9 cellular contexts compared by ENCODE assay signal in the genomic region with DNA sequence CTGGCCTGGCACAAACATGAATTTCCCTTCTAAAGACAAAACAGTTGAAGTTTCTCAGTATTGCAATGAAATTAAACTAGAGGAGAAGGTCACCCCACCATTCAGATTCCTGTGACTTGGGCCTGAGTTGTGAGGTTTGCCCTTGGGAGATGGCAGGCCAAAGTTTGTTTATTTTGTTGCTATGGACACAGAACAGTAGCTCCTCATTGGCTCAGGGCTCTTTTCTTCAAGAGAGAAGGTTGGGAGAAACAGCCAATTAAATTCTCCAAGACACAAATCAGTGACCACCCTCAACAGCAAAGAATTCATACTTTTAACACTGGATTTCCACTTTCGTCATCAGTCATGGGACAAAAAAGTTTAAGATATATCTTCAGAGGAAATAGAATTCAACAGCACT. TPM values are rescaled to one million over a fixed set of nuclear protein-coding genes. Genes with fewer than 3 reads are reported as not detected.
A peak's percentile ranks its signal among the peaks of the same experiment; 100 is the strongest.
DNase-seq lines count a peak whose midpoint lies in the region; ATAC-seq and TF ChIP-seq lines count a peak whose summit lies in the region.
"Had no signal": no experiment of that assay in that cellular context is flagged by ENCODE, and none has a peak within 500 bp of the region (broad histone marks: within the 10 kb centered on the region; RNA-seq: fewer than 3 reads in every experiment).

A gene with protein sequence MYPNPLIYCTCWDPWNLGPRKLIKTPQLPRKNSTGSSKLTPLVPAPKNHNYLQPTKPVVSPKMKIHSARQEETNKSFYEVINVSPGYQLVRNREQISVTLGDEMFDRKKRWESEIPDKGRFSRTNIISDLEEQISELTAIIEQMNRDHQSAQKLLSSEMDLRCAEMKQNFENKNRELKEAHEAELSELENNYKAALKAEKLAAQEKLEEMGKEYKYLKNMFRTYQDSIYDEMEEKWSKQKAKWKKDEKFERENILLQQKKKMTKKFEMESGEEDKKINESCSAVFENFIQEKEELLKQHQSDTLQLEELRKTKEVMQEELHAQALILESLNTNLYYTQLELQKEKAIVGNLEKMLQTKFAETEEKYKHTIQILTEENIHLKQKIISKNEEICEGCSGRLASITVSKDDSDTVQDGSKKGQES (minus strand): TSS at position 130 of the 400 bp plus-strand sequence. CDS start 5,941 bp downstream, outside the sequence.

- peak; percentile 75 to 87 for ATAC-seq in upper lobe of left lung (ENCODE audit: low FRiP score in 2 of 2)
- no peak for ATAC-seq in esophagus mucosa

- TF ChIP-seq POLR2A in upper lobe of left lung (IDR thresholded peaks at IDR 0.05) = no peak

- peak within 1 kb of the TSS in 3 of 4 donors; percentile 21 to 51 (median 36) for H3K27ac ChIP-seq in upper lobe of left lung
- H3K27ac ChIP-seq: BLaER1 treated with 17β-estradiol and CSF1 and Interleukin-3, amounts not matched to agents 10 nM and 100 nM had no signal

- no peaks in the 10 kb centered on the region for H3K27me3 ChIP-seq in kidney epithelial cell (ENCODE audit: control insufficient read depth, insufficient read depth, low read length)
- H3K27me3 ChIP-seq in upper lobe of left lung = no peaks in the 10 kb centered on the region
- H3K27me3 ChIP-seq: BLaER1 treated with 17β-estradiol and CSF1 and Interleukin-3, amounts not matched to agents 10 nM and 100 nM had no signal

- peaks cover 0 to 4% (median 0%) of the 10 kb centered on the region in 4 donors for H3K4me1 ChIP-seq in upper lobe of left lung
- H3K4me1 ChIP-seq: BLaER1 treated with 17β-estradiol and CSF1 and Interleukin-3, amounts not matched to agents 10 nM and 100 nM had no signal

- DNase-seq in NCI-H748 (lab: John Stamatoyannopoulos, UW; ENCODE audit: unreplicated experiment) (peak; percentile 31), NCI-H748 treated with DMSO at 0.1 percent for 48 hours (lab: John Stamatoyannopoulos, UW) (no peak), T47D (ENCODE audit: low read depth in 1 of 2, low spot score in 1 of 2) (peak; percentile 13 to 67), kidney epithelial cell (ENCODE audit: low read depth) (peak; percentile 31), upper lobe of left lung (no peak)
- no peak for DNase-seq in stimulated activated CD4-positive, alpha-beta T cell treated with anti-CD3 and anti-CD28 coated beads, Interleukin-1b, Interleukin-23, amount 100 ng/mL, for 48 hours
- no peak for DNase-seq in activated effector memory CD4-positive, alpha-beta T cell treated with anti-CD3 and anti-CD28 coated beads, Interleukin-2, amount 50 U/mL, for 16 hours

- no peaks in the 10 kb centered on the region for H3K36me3 ChIP-seq in kidney epithelial cell (ENCODE audit: control insufficient read depth, insufficient read depth, low read length)
- peaks cover 0 to 22% (median 4%) of the 10 kb centered on the region in 4 donors for H3K36me3 ChIP-seq in upper lobe of left lung

- H3K9me3 ChIP-seq in upper lobe of left lung = no peaks in the 10 kb centered on the region

- H3K4me3 ChIP-seq in kidney epithelial cell (ENCODE audit: low read depth, low read length) (no peak within 1 kb of the TSS), upper lobe of left lung (no peak within 1 kb of the TSS)
- H3K4me3 ChIP-seq: BLaER1 treated with 17β-estradiol and CSF1 and Interleukin-3, amounts not matched to agents 10 nM and 100 nM had no signal

- 52 to 66% methylated on average over 1 of the region's 1 CpG for WGBS in upper lobe of left lung, 2 donors

- in situ Hi-C loops in T47D (cut with HindIII; ENCODE audit: low pct_unique_long_range_greater_than_20kb, low sequenced_read_pairs) = no loop called here

- TF ChIP-seq EP300 in upper lobe of left lung (IDR thresholded peaks at IDR 0.05) = no peak

- TF ChIP-seq CTCF in kidney epithelial cell (IDR thresholded peaks at IDR 0.05; ENCODE audit: insufficient read depth, low read length, poor library complexity, severe bottlenecking) (no peak), upper lobe of left lung (IDR thresholded peaks at IDR 0.05) (no peak)

RNA-seq across cellular contexts. Expression of the gene that starts here (rescaled TPM):
- total RNA-seq in kidney epithelial cell (0.14 and 0.54 TPM in 2 replicates), upper lobe of left lung (10 to 100 TPM in 2 of 6 donors, 1 to 10 TPM in 4; 1.1 to 19.4 (median 6.7) TPM), esophagus mucosa (0.56 TPM)

Comparison
In these comparisons a context has a peak if more than half of its experiments do, and no peak if none do; other contexts are left out.
1. DNase-seq: peak in NCI-H748 (single experiment) and T47D (2 of 2); none in NCI-H748 treated with DMSO at 0.1 percent for 48 hours (single experiment), upper lobe of left lung (0 of 2), stimulated activated CD4-positive, alpha-beta T cell treated with anti-CD3 and anti-CD28 coated beads, Interleukin-1b, Interleukin-23, amount 100 ng/mL, for 48 hours (single experiment) and activated effector memory CD4-positive, alpha-beta T cell treated with anti-CD3 and anti-CD28 coated beads, Interleukin-2, amount 50 U/mL, for 16 hours (single experiment).
2. Peak in DNase-seq in kidney epithelial cell; RNA of the gene not detected or under 1 TPM.